17 cellular contexts compared by ENCODE assay signal in the genomic region with DNA sequence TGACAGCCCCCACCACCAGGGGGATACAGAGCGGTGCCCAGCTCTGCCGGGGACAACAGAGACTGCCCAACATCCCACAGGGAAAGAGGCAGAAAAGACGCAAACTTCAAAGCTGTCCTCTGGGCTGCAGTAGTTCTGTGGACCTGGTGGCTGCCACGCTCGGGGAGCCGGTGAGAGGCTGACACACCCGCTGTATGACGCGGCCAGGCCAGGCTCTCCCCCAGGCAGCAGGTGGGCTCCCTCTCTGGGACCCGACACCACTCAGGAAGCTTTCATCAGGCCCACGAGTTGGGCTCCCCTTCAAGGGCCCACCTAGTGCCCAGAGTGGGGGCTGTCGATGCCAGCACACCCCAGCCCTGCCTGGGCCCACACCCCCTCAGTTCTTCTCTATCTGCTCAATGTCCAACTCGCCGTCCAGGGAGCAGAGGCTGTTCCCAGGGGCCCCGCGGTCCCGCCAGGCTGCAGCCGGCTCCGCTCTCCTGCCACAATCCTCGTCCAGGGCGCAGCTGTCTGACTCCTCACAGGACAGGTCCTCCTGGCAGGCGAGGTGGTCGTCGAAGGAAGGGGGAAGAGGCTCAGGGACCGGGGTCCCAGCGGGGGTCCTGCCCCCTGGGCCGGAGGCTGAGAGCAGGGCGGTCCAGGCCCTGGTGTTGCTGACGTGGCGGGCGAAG.
"Had no signal": no experiment of that assay in that cellular context is flagged by ENCODE, and none has a peak within 500 bp of the region (broad histone marks: within the 10 kb centered on the region; RNA-seq: fewer than 3 reads in every experiment).

No MANE protein-coding gene starts in this region.

- H3K4me3 ChIP-seq: ascending aorta, colonic mucosa had no signal

- H3K27me3 Mint-ChIP-seq: activated T-helper 17 cell treated with anti-CD3 and anti-CD28 coated beads, Interleukin-2, amount 50 U/mL, for 72 hours had no signal

- H3K27ac ChIP-seq: ascending aorta, colonic mucosa had no signal

- ATAC-seq: activated naive CD8-positive, alpha-beta T cell treated with anti-CD3 and anti-CD28 coated beads, Interleukin-2, amount 50 U/mL, for 24 hours; activated T-helper 17 cell treated with anti-CD3 and anti-CD28 coated beads, Interleukin-2, amount 50 U/mL, for 72 hours; esophagus mucosa; sciatic nerve had no signal

- H3K9me3 Mint-ChIP-seq: activated naive CD4-positive, alpha-beta T cell treated with anti-CD3 and anti-CD28 coated beads for 36 hours; activated naive CD8-positive, alpha-beta T cell treated with anti-CD3 and anti-CD28 coated beads, Interleukin-2, amount 50 U/mL, for 24 hours; activated T-helper 17 cell treated with anti-CD3 and anti-CD28 coated beads, Interleukin-2, amount 50 U/mL, for 72 hours had no signal

- H3K27me3 ChIP-seq: ascending aorta, colonic mucosa had no signal

- H3K4me3 Mint-ChIP-seq: activated naive CD4-positive, alpha-beta T cell treated with anti-CD3 and anti-CD28 coated beads for 36 hours; activated naive CD8-positive, alpha-beta T cell treated with anti-CD3 and anti-CD28 coated beads, Interleukin-2, amount 50 U/mL, for 24 hours; activated T-helper 17 cell treated with anti-CD3 and anti-CD28 coated beads, Interleukin-2, amount 50 U/mL, for 72 hours had no signal

- H3K27ac Mint-ChIP-seq: activated naive CD4-positive, alpha-beta T cell treated with anti-CD3 and anti-CD28 coated beads for 36 hours; activated naive CD8-positive, alpha-beta T cell treated with anti-CD3 and anti-CD28 coated beads, Interleukin-2, amount 50 U/mL, for 24 hours; activated T-helper 17 cell treated with anti-CD3 and anti-CD28 coated beads, Interleukin-2, amount 50 U/mL, for 72 hours had no signal

- H3K36me3 ChIP-seq: colonic mucosa had no signal

- H3K9me3 ChIP-seq: ascending aorta, colonic mucosa had no signal

- DNase-seq: activated CD4-positive, alpha-beta T cell treated with anti-CD3 and anti-CD28 coated beads for 1 hour; activated CD4-positive, alpha-beta T cell treated with anti-CD3 and anti-CD28 coated beads, Interleukin-2, amount 50 U/mL, for 4 hours; activated naive CD4-positive, alpha-beta T cell treated with anti-CD3 and anti-CD28 coated beads for 36 hours; activated naive CD8-positive, alpha-beta T cell treated with anti-CD3 and anti-CD28 coated beads, Interleukin-2, amount 50 U/mL, for 24 hours; activated T-cell treated with anti-CD3 and anti-CD28 coated beads for 4 hours; colonic mucosa; hippocampal formation; kidney; left ventricle myocardium superior; mesendoderm; stimulated activated CD4-positive, alpha-beta T cell treated with anti-CD3 and anti-CD28 coated beads, Interleukin-1b, Interleukin-23, amount 100 ng/mL, for 48 hours; T-helper 1 cell; trophoblast cell had no signal
